ENCODE assay signal across 1 cellular context in genomic region chr6:53825514-53826321, GRCh38.
TF ChIP-seq lines count a peak whose summit lies in the region.

No MANE protein-coding gene starts in this region.

TF ChIP-seq in SK-N-SH treated with all-trans-retinoic acid at 6 μM for 48 hours, 23 proteins besides CTCF, POLR2A, EP300 and RAD21 (continued from another document):
- TF ChIP-seq TSHZ2 (CRISPR knock-in tag; IDR thresholded peaks at IDR 0.05) (no peak), ARNTL (CRISPR knock-in tag; IDR thresholded peaks at IDR 0.05; ENCODE audit: borderline replicate concordance, low read depth) (no peak), ESRRG (CRISPR knock-in tag; IDR thresholded peaks at IDR 0.05) (no peak), PPARA (CRISPR knock-in tag; IDR thresholded peaks at IDR 0.05; ENCODE audit: borderline replicate concordance) (no peak)
